ENCODE assay signal across 9 cellular contexts in genomic region chr11:17405232-17406005, GRCh38. TPM values are rescaled to one million over a fixed set of nuclear protein-coding genes. Genes with fewer than 3 reads are reported as not detected.
DNase-seq lines count a peak whose midpoint lies in the region; ATAC-seq, FAIRE-seq and TF ChIP-seq lines count a peak whose summit lies in the region.
"Had no signal": no experiment of that assay in that cellular context is flagged by ENCODE, and none has a peak within 500 bp of the region (broad histone marks: within the 10 kb centered on the region; RNA-seq: fewer than 3 reads in every experiment).

No MANE protein-coding gene starts in this region.

- no peak overlapping the region for H3K4me3 ChIP-seq in K562
- H3K4me3 ChIP-seq in vagina: no peak overlapping the region

- H3K27me3 Mint-ChIP-seq in Calu3 (ENCODE audit: unreplicated experiment): peaks cover 1% of the 10 kb centered on the region

- H3K36me3 ChIP-seq in K562 (ENCODE audit: control insufficient read depth, insufficient read depth, low read length): no peaks in the 10 kb centered on the region
- H3K36me3 ChIP-seq in vagina: no peaks in the 10 kb centered on the region

- no peak overlapping the region for H3K27ac Mint-ChIP-seq in Calu3 (ENCODE audit: unreplicated experiment)

- no peaks in the 10 kb centered on the region for H3K79me2 ChIP-seq in K562 (ENCODE audit: control insufficient read depth, insufficient read depth, low read length)

- 17% methylated on average over 15 of the region's 15 CpGs for whole genome bisulfite sequencing in K562 (ENCODE audit: insufficient coverage, low coverage, missing lambda C conversion rate)

- TF ChIP-seq CTCF in Calu3 (IDR thresholded peaks at IDR 0.05; ENCODE audit: unreplicated experiment) (no peak), K562 (IDR thresholded peaks at IDR 0.05 in 2 of 3, conservative IDR thresholded peaks at IDR 0.05 in 1 of 3; ENCODE audit: insufficient read depth in 2 of 3, low read depth in 1 of 3, low read length in 3 of 3) (peak; percentile 33 to 49 (median 44)), vagina (IDR thresholded peaks at IDR 0.05) (no peak)

- peak; percentile 85 for ATAC-seq in K562
- ATAC-seq in left lobe of liver: peak; percentile 95
- ATAC-seq in HG03457 (IDR thresholded peaks at IDR 0.05; ENCODE audit: unreplicated experiment): no peak
- no peak for ATAC-seq in GM21390 (IDR thresholded peaks at IDR 0.05; ENCODE audit: unreplicated experiment)

- DNase-seq in Calu3: peak; percentile 60
- DNase-seq in HT-29 (ENCODE audit: low spot score): peak; percentile 50
- peak in 2 of 4 experiments; percentile 29 to 35 for DNase-seq in K562 (ENCODE audit: extremely low read depth in 1 of 4, low spot score in 3 of 4)
- peak; percentile 95 for DNase-seq in left lobe of liver (ENCODE audit: low spot score)
- DNase-seq in vagina (ENCODE audit: extremely low spot score in 2 of 2): no peak
- no peak for DNase-seq in stimulated activated CD4-positive, alpha-beta T cell treated with anti-CD3 and anti-CD28 coated beads, Interleukin-1b, Interleukin-23, amount 100 ng/mL, for 48 hours

- peak overlapping the region in 1 of 2 experiments; percentile 73; a peak in 2 of 4 replicates for H3K9ac ChIP-seq in K562 (ENCODE audit: insufficient read depth in 1 of 2, low read depth in 2 of 2, low read length in 2 of 2)

- FAIRE-seq in K562 (lab: Jason Lieb, UNC): peak; percentile 49

- peak overlapping the region; percentile 40; the same call in 1 of the 2 replicates for H3K4me2 ChIP-seq in K562 (ENCODE audit: insufficient read depth, low read length)

- TF ChIP-seq RAD21 in K562 (CRISPR knock-in tag; conservative IDR thresholded peaks at IDR 0.05 in 1 of 2, IDR thresholded peaks at IDR 0.05 in 1 of 2): no peak

- H3K9me3 ChIP-seq in K562 (replicated peaks; ENCODE audit: control insufficient read depth, insufficient read depth, low read depth, low read length): no peaks in the 10 kb centered on the region
- no peaks in the 10 kb centered on the region for H3K9me3 ChIP-seq in vagina

- H3K4me3 Mint-ChIP-seq in Calu3 (ENCODE audit: low read depth, unreplicated experiment): peak overlapping the region; percentile 26

- no peaks in the 10 kb centered on the region for H3K9me3 Mint-ChIP-seq in Calu3 (ENCODE audit: low read depth, unreplicated experiment)

- no peaks in the 10 kb centered on the region for H3K36me3 Mint-ChIP-seq in Calu3 (ENCODE audit: insufficient read depth, unreplicated experiment)

- in situ Hi-C loops in K562 (cut with MboI): no loop called here

- H3K4me1 ChIP-seq in K562 (replicated peaks in 1 of 2; ENCODE audit: control insufficient read depth in 2 of 2, insufficient read depth in 2 of 2, low read length in 2 of 2): peaks cover 6 to 7% of the 10 kb centered on the region in 2 experiments; a peak in 2 of 5 replicates
- H3K4me1 ChIP-seq in vagina: peaks cover 19% of the 10 kb centered on the region

- POLR2A ChIA-PET in K562 (lab: Yijun Ruan, JAX): interaction anchor here (0.6 to 0.9 kb wide), 2 partner anchors 12 to 17 kb away, joined by 3 to 4 read pairs; partner anchors contain the start of gene KCNJ11

- H3K27me3 ChIP-seq in K562 (ENCODE audit: control insufficient read depth in 2 of 2, insufficient read depth in 2 of 2, low read length in 2 of 2): peaks cover 16 to 34% of the 10 kb centered on the region in 2 experiments; a peak in 3 of 5 replicates
- no peaks in the 10 kb centered on the region for H3K27me3 ChIP-seq in vagina

- TF ChIP-seq EP300 in K562 (IDR thresholded peaks at IDR 0.05; ENCODE audit: low read length): no peak

- peaks cover 9% of the 10 kb centered on the region for H3K4me1 Mint-ChIP-seq in Calu3 (ENCODE audit: low read depth, unreplicated experiment)

- CTCF ChIA-PET in Calu3 (lab: Charles Lee): interaction anchor here (0.6 to 1.4 kb wide), 3 partner anchors 17 to 713 kb away, joined by 3 to 5 read pairs (median 5); partner anchors contain the start of gene KCNJ11
- CTCF ChIA-PET in K562 (lab: Yijun Ruan, JAX; ENCODE audit: low intra/inter-chr PET ratio): no interaction called here

- intact Hi-C loops in Calu3 (cut with micrococcal nuclease; ENCODE audit: unreplicated experiment) (no loop called here), K562 (cut with micrococcal nuclease) (no loop called here), vagina (cut with DNase I) (no loop called here)

- 0 out of 2 replicates have a peak, but pooled peaks cover 5% of the 10 kb centered on the region for H4K20me1 ChIP-seq in K562 (replicated peaks; ENCODE audit: control insufficient read depth, insufficient read depth, low read length)

- H3K27ac ChIP-seq in K562 (ENCODE audit: extremely low read depth, low read depth, low read length): no peak overlapping the region
- H3K27ac ChIP-seq in vagina: peak overlapping the region; percentile 61

- TF ChIP-seq POLR2A in K562 (conservative IDR thresholded peaks at IDR 0.05): no peak
- TF ChIP-seq POLR2A in vagina (IDR thresholded peaks at IDR 0.05): no peak

- peak overlapping the region; percentile 54 for H2AFZ ChIP-seq in K562 (ENCODE audit: low read depth, low read length)

- H3K9me1 ChIP-seq in K562 (ENCODE audit: control insufficient read depth, insufficient read depth, low read length): no peaks in the 10 kb centered on the region

- BruUV-seq in Calu3 (replicated peaks; lab: Mats Ljungman, UMichigan) (no TSS peak), K562 (replicated peaks; lab: Mats Ljungman, UMichigan) (no TSS peak)

TF ChIP-seq in K562, 482 proteins besides CTCF, POLR2A, EP300 and RAD21 (continues in another document):
- TF ChIP-seq C11orf30 (IDR thresholded peaks at IDR 0.05; ENCODE audit: low read depth) (peak; percentile 71; the same call in 1 of the 2 replicates), TFAP4 (CRISPR knock-in tag; IDR thresholded peaks at IDR 0.05; ENCODE audit: borderline replicate concordance) (peak; percentile 27; the same call in 1 of the 2 replicates), NFE2 (IDR thresholded peaks at IDR 0.05; ENCODE audit: low read depth) (peak; percentile 67), CTBP1 (IDR thresholded peaks at IDR 0.05; ENCODE audit: borderline replicate concordance) (peak; percentile 49; the same call in 1 of the 2 replicates)

RNA-seq across cellular contexts. Expression of gene KCNJ11, which starts 17.0 kb away (rescaled TPM):
- total RNA-seq in Calu3 (2022) (2.4 and 2.9 TPM in 2 replicates), K562 (2014; rRNA removed) (1.6 and 2.7 TPM in 2 replicates), K562 (2014; rRNA removed; fragmentation: Illumina TruSeq; extraction: Trizol) (0.41 and 0.62 TPM in 2 replicates), K562 (2015; rRNA removed; fragmentation: Illumina TruSeq; extraction: Trizol) (0.54 and 0.60 TPM in 2 replicates), K562 (2021) (3.3 and 3.7 TPM in 2 replicates), left lobe of liver (4.0 TPM), vagina (not detected)
- total RNA-seq in HT-29 (2014; rRNA removed; shearing (Covaris generic)): 2.1 and 6.6 TPM in 2 replicates
- total RNA-seq in K562 (2011; cell fraction: chromatin; rRNA removed; ENCODE audit: low replicate concordance): 2.1 and 9.1 TPM in 2 replicates
- total RNA-seq in K562 (2011; cell fraction: nucleolus; rRNA removed): 11.7 and 13.2 TPM in 2 replicates
- total RNA-seq in K562 (2011; cell fraction: nucleoplasm; rRNA removed): 5.3 and 6.8 TPM in 2 replicates
- polyA plus RNA-seq in K562 (2011; rRNA removed) (0.85 and 1.8 TPM in 2 replicates), K562 (2014; fragmentation: Illumina TruSeq; extraction: Trizol) (1.4 and 3.1 TPM in 2 replicates), K562 (2014; fragmentation: Nextera tagmentation; extraction: Ambion mirVana) (not detected), K562 (2014; rRNA removed) (0.86 and 2.7 TPM in 2 replicates)
- 1.7 and 2.6 TPM in 2 replicates for polyA plus RNA-seq in K562 (2011; cell fraction: cytosol; rRNA removed)
- 2.1 and 2.6 TPM in 2 replicates for polyA plus RNA-seq in K562 (2011; cell fraction: nucleus; rRNA removed)
- 1.5 and 4.7 TPM in 2 replicates for polyA plus RNA-seq in K562 (2012)
- 1.2 and 2.7 TPM in 2 replicates for polyA minus RNA-seq in K562 (2011; rRNA and poly(A)+ RNA removed)
- polyA minus RNA-seq in K562 (2011; cell fraction: cytosol; rRNA and poly(A)+ RNA removed): 5.3 and 5.6 TPM in 2 replicates
- 2.1 and 3.0 TPM in 2 replicates for polyA minus RNA-seq in K562 (2011; cell fraction: nucleus; rRNA and poly(A)+ RNA removed)
- total RNA-seq: glomerular endothelial cell had no signal

RNA-seq across cellular contexts. Expression of gene NCR3LG1, which starts 53.8 kb away (rescaled TPM):
- total RNA-seq in Calu3 (2022) (3.1 and 5.3 TPM in 2 replicates), K562 (2014; rRNA removed) (23.7 and 28.4 TPM in 2 replicates), K562 (2014; rRNA removed; fragmentation: Illumina TruSeq; extraction: Trizol) (39.8 and 45.1 TPM in 2 replicates), K562 (2015; rRNA removed; fragmentation: Illumina TruSeq; extraction: Trizol) (36.2 and 38.1 TPM in 2 replicates), K562 (2021) (31.5 and 32.4 TPM in 2 replicates), left lobe of liver (0.35 TPM), vagina (2.2 TPM)
- 12.7 and 14.6 TPM in 2 replicates for total RNA-seq in HT-29 (2014; rRNA removed; shearing (Covaris generic))
- 39.2 and 56.4 TPM in 2 replicates for total RNA-seq in K562 (2011; cell fraction: chromatin; rRNA removed; ENCODE audit: low replicate concordance)
- 30.5 and 32.8 TPM in 2 replicates for total RNA-seq in K562 (2011; cell fraction: nucleolus; rRNA removed)
- total RNA-seq in K562 (2011; cell fraction: nucleoplasm; rRNA removed): 52.4 and 80.8 TPM in 2 replicates
- polyA plus RNA-seq in K562 (2011; rRNA removed) (21.5 and 25.1 TPM in 2 replicates), K562 (2014; fragmentation: Illumina TruSeq; extraction: Trizol) (30.8 and 33.8 TPM in 2 replicates), K562 (2014; fragmentation: Nextera tagmentation; extraction: Ambion mirVana) (1 to 10 TPM; 4.1 to 6.6 TPM), K562 (2014; rRNA removed) (13.8 and 17.3 TPM in 2 replicates)
- polyA plus RNA-seq in K562 (2011; cell fraction: cytosol; rRNA removed): 10.8 and 15.1 TPM in 2 replicates
- 19.9 and 26.2 TPM in 2 replicates for polyA plus RNA-seq in K562 (2011; cell fraction: nucleus; rRNA removed)
- polyA plus RNA-seq in K562 (2012): 8.6 and 13.8 TPM in 2 replicates
- polyA minus RNA-seq in K562 (2011; rRNA and poly(A)+ RNA removed): 59.3 and 62.8 TPM in 2 replicates
- polyA minus RNA-seq in K562 (2011; cell fraction: cytosol; rRNA and poly(A)+ RNA removed): 33.5 and 36.6 TPM in 2 replicates
- 14.7 and 24.0 TPM in 2 replicates for polyA minus RNA-seq in K562 (2011; cell fraction: nucleus; rRNA and poly(A)+ RNA removed)

Comparison
In these comparisons a context has a peak if more than half of its experiments do, and no peak if none do; other contexts are left out.
1. DNase-seq: peak in Calu3 (single experiment), HT-29 (single experiment) and left lobe of liver (single experiment); none in vagina (0 of 2) and stimulated activated CD4-positive, alpha-beta T cell treated with anti-CD3 and anti-CD28 coated beads, Interleukin-1b, Interleukin-23, amount 100 ng/mL, for 48 hours (single experiment).
2. CTCF ChIP-seq: peak in K562 (3 of 3); none in Calu3 (single experiment) and vagina (0 of 3).
3. ATAC-seq: peak in K562 (single experiment) and left lobe of liver (single experiment); none in HG03457 (single experiment) and GM21390 (single experiment).